ENCODE assay signal across 8 cellular contexts in genomic region chr19:56477429-56478338, GRCh38.
DNase-seq lines count a peak whose midpoint lies in the region; ATAC-seq lines count a peak whose summit lies in the region.

No MANE protein-coding gene starts in this region.

- H3K27me3 ChIP-seq in muscle layer of duodenum (ENCODE audit: low read depth, low read length) = no peaks in the 10 kb centered on the region

- peaks cover 0 to 16% of the 10 kb centered on the region in 2 donors for H3K4me1 ChIP-seq in muscle layer of duodenum (ENCODE audit: control insufficient read depth in 1 of 2, insufficient read depth in 2 of 2, low read length in 2 of 2)

- H3K27ac ChIP-seq in muscle layer of duodenum (ENCODE audit: low read length) = peak overlapping the region; percentile 62

- H3K36me3 ChIP-seq in muscle layer of duodenum (ENCODE audit: control insufficient read depth in 1 of 2, insufficient read depth in 2 of 2, low read length in 2 of 2) = peaks cover 0 to 9% of the 10 kb centered on the region in 2 donors

- DNase-seq in D341Med (ENCODE audit: low spot score) = peak; percentile 50
- DNase-seq in NCI-H510A (lab: John Stamatoyannopoulos, UW) = peak; percentile 87
- DNase-seq in activated T-cell treated with anti-CD3 and anti-CD28 coated beads, Interleukin-2, amount 50 U/mL, for 1 hour = peak; percentile 67
- DNase-seq in fibroblast of gingiva (ENCODE audit: low read depth) = peak; percentile 94
- DNase-seq in stimulated activated CD8-positive, alpha-beta memory T cell treated with anti-CD3 and anti-CD28 coated beads, Interleukin-7, amount 100 ng/mL, for 4 hours (ENCODE audit: low read depth in 2 of 2) = peak; percentile 52 to 65
- DNase-seq in COLO668 (lab: John Stamatoyannopoulos, UW; ENCODE audit: unreplicated experiment) = no peak

- H3K9me3 ChIP-seq in muscle layer of duodenum (ENCODE audit: control insufficient read depth in 1 of 2, low read length in 2 of 2) = peaks cover 4 to 18% of the 10 kb centered on the region in 2 donors

- H3K4me3 ChIP-seq in muscle layer of duodenum (ENCODE audit: low read depth in 1 of 2, low read length in 2 of 2) = peak overlapping the region; percentile 73 to 93

- no peak for ATAC-seq in HG03196 (IDR thresholded peaks at IDR 0.05; ENCODE audit: unreplicated experiment)
